10 cellular contexts compared by ENCODE assay signal in genomic region chr1:78070758-78071157, GRCh38. TPM values are rescaled to one million over a fixed set of nuclear protein-coding genes. Genes with fewer than 3 reads are reported as not detected.
A peak's percentile ranks its signal among the peaks of the same experiment; 100 is the strongest.
DNase-seq lines count a peak whose midpoint lies in the region; ATAC-seq and TF ChIP-seq lines count a peak whose summit lies in the region.
"Had no signal": no experiment of that assay in that cellular context is flagged by ENCODE, and none has a peak within 500 bp of the region (broad histone marks: within the 10 kb centered on the region; RNA-seq: fewer than 3 reads in every experiment).

No MANE protein-coding gene starts in this region.

- H3K9me3 ChIP-seq in vagina = no peaks in the 10 kb centered on the region

- TF ChIP-seq CTCF in LNCaP clone FGC (IDR thresholded peaks at IDR 0.05; ENCODE audit: control insufficient read depth, extremely low read depth, insufficient read depth) (no peak), fibroblast of the aortic adventitia (IDR thresholded peaks at IDR 0.05; ENCODE audit: insufficient read depth, low read length) (no peak), vagina (IDR thresholded peaks at IDR 0.05) (no peak)

- H3K27ac ChIP-seq in vagina = peak overlapping the region; percentile 33

- no peaks in the 10 kb centered on the region for H3K36me3 ChIP-seq in vagina

- intact Hi-C loops in Right ventricle myocardium inferior (cut with DNase I) = no loop called here
- intact Hi-C loops in cardiac septum (cut with DNase I) = no loop called here
- intact Hi-C loops in vagina (cut with DNase I) = no loop called here

- DNase-seq in Right ventricle myocardium inferior (ENCODE audit: missing footprints) (no peak), cardiac septum (ENCODE audit: low spot score) (no peak), LNCaP clone FGC (ENCODE audit: low read depth) (peak; percentile 25), fibroblast of the aortic adventitia (ENCODE audit: low read depth) (peak; percentile 72), vagina (ENCODE audit: extremely low spot score in 2 of 2) (no peak), putamen (ENCODE audit: low spot score) (no peak), HuH-7.5 (ENCODE audit: low spot score) (no peak), COR-L47 (lab: John Stamatoyannopoulos, UW) (no peak)
- DNase-seq: hippocampal formation, NCI-H524 treated with DMSO at 0.1 percent for 48 hours had no signal

- peak; percentile 58 for ATAC-seq in Right ventricle myocardium inferior

- TF ChIP-seq POLR2A in vagina (IDR thresholded peaks at IDR 0.05) = no peak

- no peak overlapping the region for H3K4me3 ChIP-seq in LNCaP clone FGC (ENCODE audit: low read depth, low read length)
- no peak overlapping the region for H3K4me3 ChIP-seq in fibroblast of the aortic adventitia (ENCODE audit: low read depth, low read length)
- H3K4me3 ChIP-seq in vagina = no peak overlapping the region

- peaks cover 8% of the 10 kb centered on the region for H3K4me1 ChIP-seq in vagina

- no peaks in the 10 kb centered on the region for H3K27me3 ChIP-seq in vagina

RNA-seq across cellular contexts. Expression of gene GIPC2, which starts 25.0 kb away (rescaled TPM):
- total RNA-seq in Right ventricle myocardium inferior (2.5 TPM), cardiac septum (4.0 TPM), fibroblast of the aortic adventitia (ENCODE audit: low replicate concordance) (0.63 and 0.74 TPM in 2 replicates), vagina (2.7 TPM)

Comparison
In these comparisons a context has a peak if more than half of its experiments do, and no peak if none do; other contexts are left out.
1. DNase-seq: peak in LNCaP clone FGC (single experiment) and fibroblast of the aortic adventitia (single experiment); none in Right ventricle myocardium inferior (single experiment), cardiac septum (single experiment), vagina (0 of 2), putamen (single experiment), HuH-7.5 (single experiment) and COR-L47 (single experiment).